Comparison of ENCODE assay signal across 15 cellular contexts in the genomic region with DNA sequence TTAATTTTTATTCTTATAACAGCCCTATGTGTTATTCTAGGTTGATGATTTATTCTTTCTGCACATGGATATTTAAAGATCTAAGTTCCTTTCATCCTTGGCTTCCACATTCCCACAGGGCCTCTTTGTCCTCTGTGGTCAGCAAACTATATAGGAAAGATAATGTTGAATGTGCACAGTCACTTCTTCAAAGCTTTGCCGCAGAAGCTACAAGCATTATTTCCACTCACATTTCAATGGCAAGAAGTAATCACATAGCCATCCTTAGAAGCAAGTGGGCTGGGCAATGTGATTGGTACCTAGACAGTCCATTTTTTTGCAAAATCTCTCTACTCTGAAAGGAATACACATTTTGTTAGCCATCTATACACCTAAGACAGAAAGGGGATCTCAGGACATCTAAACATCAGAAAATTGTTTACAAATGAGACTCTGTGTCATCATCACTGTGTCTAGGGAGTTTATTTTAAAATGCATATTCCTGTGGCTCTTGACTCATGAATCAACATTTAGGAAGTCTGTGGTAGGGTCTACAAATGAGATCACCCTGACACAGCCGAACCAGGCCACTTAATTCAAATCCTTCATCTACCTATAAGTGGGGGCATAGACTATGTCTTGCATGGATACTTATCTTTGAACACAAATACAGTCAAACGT.
"Had no signal": no experiment of that assay in that cellular context is flagged by ENCODE, and none has a peak within 500 bp of the region (broad histone marks: within the 10 kb centered on the region; RNA-seq: fewer than 3 reads in every experiment).

No MANE protein-coding gene starts in this region.

- H3K27ac ChIP-seq: heart left ventricle, ovary, stomach had no signal

- ATAC-seq: esophagus mucosa, heart left ventricle, left ventricle myocardium superior had no signal

- H3K27me3 ChIP-seq: heart left ventricle, ovary, stomach had no signal

- H3K4me3 ChIP-seq: heart left ventricle, ovary, stomach had no signal

- H3K9me3 ChIP-seq: heart left ventricle, ovary, stomach had no signal

- FAIRE-seq: endometrium, frontal cortex, kidney had no signal

- H3K36me3 ChIP-seq: heart left ventricle, ovary, stomach had no signal

- H3K4me1 ChIP-seq: heart left ventricle, stomach had no signal

- DNase-seq: activated CD4-positive, alpha-beta T cell treated with anti-CD3 and anti-CD28 coated beads, Interleukin-2, amount 50 U/mL, for 4 hours; activated CD4-positive, CD25-positive, alpha-beta regulatory T cell treated with anti-CD3 and anti-CD28 coated beads, Interleukin-2, amount 50 U/mL, for 72 hours; activated effector memory CD4-positive, alpha-beta T cell treated with Interleukin-2 at 50 U/mL for 16 hours; activated T-cell treated with anti-CD3 and anti-CD28 coated beads, Interleukin-2, amount 50 U/mL, for 24 hours; amygdala; heart left ventricle; kidney; left ventricle myocardium superior; mesendoderm; ovary; stimulated activated CD4-positive, alpha-beta T cell treated with anti-CD3 and anti-CD28 coated beads, Interleukin-4, amount 100 ng/mL, for 4 hours; stomach had no signal
